9 cellular contexts compared by ENCODE assay signal in genomic region chr10:118729641-118730258, GRCh38. TPM values are rescaled to one million over a fixed set of nuclear protein-coding genes. Genes with fewer than 3 reads are reported as not detected.
A peak's percentile ranks its signal among the peaks of the same experiment; 100 is the strongest.
DNase-seq lines count a peak whose midpoint lies in the region; ATAC-seq and TF ChIP-seq lines count a peak whose summit lies in the region.
"Had no signal": no experiment of that assay in that cellular context is flagged by ENCODE, and none has a peak within 500 bp of the region (broad histone marks: within the 10 kb centered on the region; RNA-seq: fewer than 3 reads in every experiment).

No MANE protein-coding gene starts in this region.

- TF ChIP-seq CTCF in DOHH2 (IDR thresholded peaks at IDR 0.05; ENCODE audit: low read depth, low read length, poor library complexity, severe bottlenecking) = no peak
- no peak for TF ChIP-seq CTCF in spleen (IDR thresholded peaks at IDR 0.05 in 8 of 11, conservative IDR thresholded peaks at IDR 0.05 in 3 of 11)
- no peak for TF ChIP-seq CTCF in testis (IDR thresholded peaks at IDR 0.05)
- no peak for TF ChIP-seq CTCF in GM23338 (conservative IDR thresholded peaks at IDR 0.05; ENCODE audit: low read depth in 2 of 2)
- TF ChIP-seq CTCF in PC-9 (conservative IDR thresholded peaks at IDR 0.05) = no peak

- peaks cover 8% of the 10 kb centered on the region; the same call in 2 of the 3 replicates for H3K36me3 Mint-ChIP-seq in GM23338 (ENCODE audit: low read depth)

- intact Hi-C loops in spleen (cut with DNase I; ENCODE audit: low total_unique reads) (no loop called here), testis (cut with DNase I; ENCODE audit: low total_unique reads) (no loop called here), PC-9 (cut with micrococcal nuclease; ENCODE audit: unreplicated experiment) (no loop called here)

- peaks cover 2% of the 10 kb centered on the region for H3K27me3 Mint-ChIP-seq in GM23338 (ENCODE audit: insufficient read depth, low read depth, poor library complexity)

- POLR2A ChIA-PET in PC-9 (lab: Charles Lee; ENCODE audit: unreplicated experiment) = no interaction called here

- peak overlapping the region; percentile 59 for H3K4me2 ChIP-seq in DOHH2 (ENCODE audit: low read length)
- H3K4me2 ChIP-seq in GM23338 = no peak overlapping the region
- H3K4me2 ChIP-seq in PC-9 = no peak overlapping the region

- H3K4me1 ChIP-seq in DOHH2 (ENCODE audit: control insufficient read depth, low read length) = peaks cover 57% of the 10 kb centered on the region
- H3K4me1 ChIP-seq in spleen = peaks cover 34 to 99% (median 73%) of the 10 kb centered on the region in 6 donors
- peaks cover 24% of the 10 kb centered on the region for H3K4me1 ChIP-seq in testis
- H3K4me1 ChIP-seq in GM23338 (ENCODE audit: insufficient read depth) = peaks cover 25% of the 10 kb centered on the region
- peaks cover 14% of the 10 kb centered on the region for H3K4me1 ChIP-seq in PC-9 (replicated peaks; ENCODE audit: insufficient read depth)

- ATAC-seq in GM21381 (IDR thresholded peaks at IDR 0.05; ENCODE audit: unreplicated experiment) = peak; percentile 84
- ATAC-seq in HG03565 (IDR thresholded peaks at IDR 0.05; ENCODE audit: unreplicated experiment) = peak; percentile 79
- ATAC-seq in GM23338 = no peak

- H3K9me2 ChIP-seq in DOHH2 (replicated peaks; ENCODE audit: control insufficient read depth, low read length) (no peaks in the 10 kb centered on the region), GM23338 (ENCODE audit: insufficient read depth) (no peaks in the 10 kb centered on the region), PC-9 (ENCODE audit: insufficient read depth) (no peaks in the 10 kb centered on the region)

- H4K20me1 ChIP-seq in DOHH2 (ENCODE audit: control insufficient read depth, insufficient read depth, low read depth, low read length) = peaks cover 10% of the 10 kb centered on the region; the same call in 1 of the 2 replicates
- H4K20me1 ChIP-seq in GM23338 (replicated peaks; ENCODE audit: insufficient read depth) = peaks cover 61% of the 10 kb centered on the region
- peaks cover 41% of the 10 kb centered on the region for H4K20me1 ChIP-seq in PC-9 (ENCODE audit: insufficient read depth)

- H3K36me3 ChIP-seq in DOHH2 (ENCODE audit: control insufficient read depth, low read length) = peaks cover 24% of the 10 kb centered on the region
- H3K36me3 ChIP-seq in spleen = peaks cover 0 to 17% (median 0%) of the 10 kb centered on the region in 6 donors
- H3K36me3 ChIP-seq in testis (ENCODE audit: low read depth, missing control alignments) = no peaks in the 10 kb centered on the region
- no peaks in the 10 kb centered on the region for H3K36me3 ChIP-seq in GM23338 (ENCODE audit: insufficient read depth)
- no peaks in the 10 kb centered on the region; the same call in 1 of the 2 replicates for H3K36me3 ChIP-seq in PC-9 (ENCODE audit: low read depth)

- DNase-seq in dermis microvascular lymphatic vessel endothelial cell (ENCODE audit: low read depth in 2 of 2) = peak; percentile 75 to 82
- no peak for DNase-seq in spleen
- no peak for DNase-seq in testis
- DNase-seq in GM23338 (ENCODE audit: low spot score) = no peak
- no peak for DNase-seq in PC-9

- H3K4me1 Mint-ChIP-seq in GM23338 = peaks cover 34% of the 10 kb centered on the region

- BruUV-seq in PC-9 (replicated peaks; lab: Mats Ljungman, UMichigan) = no TSS peak

- H3K9me3 ChIP-seq in DOHH2 (ENCODE audit: control insufficient read depth, insufficient read depth, low read length) (no peaks in the 10 kb centered on the region), spleen (no peaks in the 10 kb centered on the region), testis (no peaks in the 10 kb centered on the region), PC-9 (ENCODE audit: insufficient read depth, low read depth) (no peaks in the 10 kb centered on the region)

- no peaks in the 10 kb centered on the region for H3K9me3 Mint-ChIP-seq in GM23338

- peaks cover 13% of the 10 kb centered on the region; the same call in 1 of the 2 replicates for H3F3A ChIP-seq in DOHH2 (ENCODE audit: control insufficient read depth, insufficient read depth)
- H3F3A ChIP-seq in GM23338 (replicated peaks; ENCODE audit: low read depth) = no peaks in the 10 kb centered on the region
- peaks cover 7% of the 10 kb centered on the region; the same call in 1 of the 2 replicates for H3F3A ChIP-seq in PC-9 (ENCODE audit: insufficient read depth, low read depth)

- H3K4me3 Mint-ChIP-seq in GM23338 = no peak overlapping the region

- H3K4me3 ChIP-seq in DOHH2 (ENCODE audit: low read length) = peak overlapping the region; percentile 37
- H3K4me3 ChIP-seq in spleen = peak overlapping the region in 1 of 8 donors; percentile 61
- H3K4me3 ChIP-seq in testis = no peak overlapping the region
- H3K4me3 ChIP-seq in GM23338 = no peak overlapping the region
- H3K4me3 ChIP-seq in PC-9 = no peak overlapping the region

- TF ChIP-seq POLR2A in spleen (IDR thresholded peaks at IDR 0.05) = no peak
- TF ChIP-seq POLR2A in testis (IDR thresholded peaks at IDR 0.05) = no peak

- H3K79me2 ChIP-seq in DOHH2 (ENCODE audit: control insufficient read depth, low read length) (peaks cover 92% of the 10 kb centered on the region), GM23338 (replicated peaks; ENCODE audit: insufficient read depth) (peaks cover 98% of the 10 kb centered on the region), PC-9 (ENCODE audit: low read depth) (peaks cover 96% of the 10 kb centered on the region)

- no peak overlapping the region; the same call in 1 of the 2 replicates for H3K27ac Mint-ChIP-seq in GM23338

- WGBS in spleen, 5 donors = 13 to 38% (median 29%) methylated on average over 2 of the region's 2 CpGs
- WGBS in testis, 2 donors = 64 to 69% methylated on average over 2 of the region's 2 CpGs

- CTCF ChIA-PET in PC-9 (lab: Charles Lee) = no interaction called here

- H3K27me3 ChIP-seq in DOHH2 (ENCODE audit: control insufficient read depth, low read length) (no peaks in the 10 kb centered on the region), spleen (replicated peaks in 1 of 7) (no peaks in the 10 kb centered on the region), testis (no peaks in the 10 kb centered on the region), GM23338 (ENCODE audit: insufficient read depth) (no peaks in the 10 kb centered on the region), PC-9 (ENCODE audit: insufficient read depth, low read depth) (no peaks in the 10 kb centered on the region)

- H3K27ac ChIP-seq in DOHH2 (ENCODE audit: low read depth, low read length) (peak overlapping the region; percentile 59), spleen (peak overlapping the region; percentile 51 to 94 (median 86)), testis (peak overlapping the region in 1 of 2 donors; percentile 5), GM23338 (ENCODE audit: low read depth) (no peak overlapping the region), PC-9 (no peak overlapping the region)

- H2AFZ ChIP-seq in GM23338 (no peak overlapping the region), PC-9 (no peak overlapping the region)
- H2AFZ ChIP-seq: parathyroid adenoma had no signal

TF ChIP-seq in GM23338, 12 proteins besides CTCF, POLR2A, EP300 and RAD21 (continues in another document):
- TF ChIP-seq STAT1 (IDR thresholded peaks at IDR 0.05; ENCODE audit: unreplicated experiment) (no peak), EZH2 (IDR thresholded peaks at IDR 0.05; ENCODE audit: low read depth, unreplicated experiment) (no peak), POLR2AphosphoS5 (IDR thresholded peaks at IDR 0.05; ENCODE audit: low read depth) (no peak), EZH2phosphoT487 (IDR thresholded peaks at IDR 0.05; ENCODE audit: unreplicated experiment) (no peak)

RNA-seq across cellular contexts. Expression of gene CACUL1, which starts 25.0 kb away (rescaled TPM):
- total RNA-seq in dermis microvascular lymphatic vessel endothelial cell = 22.1 and 25.0 TPM in 2 replicates
- 10 to 100 TPM; 29.9 to 56.7 (median 42.6) TPM for total RNA-seq in spleen
- 1 to 10 TPM; 4.3 to 7.3 (median 4.5) TPM for polyA plus RNA-seq in spleen
- 10 to 100 TPM; 62.6 to 72.0 TPM for total RNA-seq in testis
- polyA plus RNA-seq in testis (ENCODE audit: insufficient read depth, low read depth, low replicate concordance) = 60.1 TPM
- 31.3 and 46.4 TPM in 2 replicates for total RNA-seq in GM23338 (2014; rRNA removed; shearing (Covaris generic))
- 47.2 and 59.4 TPM in 2 replicates for polyA plus RNA-seq in GM23338 (2016; fragmentation: Nextera tagmentation; extraction: Ambion mirVana)
- total RNA-seq in PC-9 (2021) = 49.4 and 62.5 TPM in 2 replicates

Comparison
In these comparisons a context has a peak if more than half of its experiments do, and no peak if none do; other contexts are left out.
1. H3K27ac ChIP-seq: peak in DOHH2 (single experiment) and spleen (8 of 8); none in GM23338 (single experiment) and PC-9 (single experiment).
2. DNase-seq: peak in dermis microvascular lymphatic vessel endothelial cell (2 of 2); none in spleen (single experiment), testis (single experiment), GM23338 (single experiment) and PC-9 (0 of 2).